In genomic region chr12:3252416-3252815, GRCh38 we compare ENCODE assay signal across 11 cellular contexts.
A peak's percentile ranks its signal among the peaks of the same experiment; 100 is the strongest.
DNase-seq lines count a peak whose midpoint lies in the region; ATAC-seq, FAIRE-seq and TF ChIP-seq lines count a peak whose summit lies in the region.
"Had no signal": no experiment of that assay in that cellular context is flagged by ENCODE, and none has a peak within 500 bp of the region (broad histone marks: within the 10 kb centered on the region; RNA-seq: fewer than 3 reads in every experiment).

No MANE protein-coding gene starts in this region.

- intact Hi-C loops in heart right ventricle (cut with DNase I) (loop anchor here in 2 of 10 donors (5.0 to 10.0 kb wide), 2 partner anchors 48 to 50 kb away; no protein-coding TSS in a partner anchor), posterior vena cava (cut with DNase I) (no loop called here)

- peak; percentile 50 to 68 (median 60) for ATAC-seq in heart right ventricle
- no peak for ATAC-seq in HG03354 (IDR thresholded peaks at IDR 0.05; ENCODE audit: poor library complexity, severe bottlenecking, unreplicated experiment)
- ATAC-seq in GM19452 (IDR thresholded peaks at IDR 0.05; ENCODE audit: unreplicated experiment), result no peak
- ATAC-seq in GM21786 (IDR thresholded peaks at IDR 0.05; ENCODE audit: unreplicated experiment), result no peak
- ATAC-seq: activated T-helper 17 cell treated with anti-CD3 and anti-CD28 coated beads, Interleukin-2, amount 50 U/mL, for 72 hours had no signal

- H3K4me2 ChIP-seq in astrocyte (ENCODE audit: low read length), result no peak overlapping the region

- no peaks in the 10 kb centered on the region for H3K27me3 ChIP-seq in astrocyte (ENCODE audit: insufficient read depth, low read length)
- no peaks in the 10 kb centered on the region for H3K27me3 ChIP-seq in heart right ventricle

- H3K4me1 Mint-ChIP-seq in astrocyte (ENCODE audit: low read depth, unreplicated experiment), result no peaks in the 10 kb centered on the region

- peaks cover 6% of the 10 kb centered on the region for H3K9me3 Mint-ChIP-seq in astrocyte (ENCODE audit: unreplicated experiment)
- H3K9me3 Mint-ChIP-seq: activated T-helper 17 cell treated with anti-CD3 and anti-CD28 coated beads, Interleukin-2, amount 50 U/mL, for 72 hours had no signal

- H3K36me3 ChIP-seq in astrocyte (ENCODE audit: insufficient read depth, low read length), result no peaks in the 10 kb centered on the region
- H3K36me3 ChIP-seq in heart right ventricle, result no peaks in the 10 kb centered on the region

- H3K27me3 Mint-ChIP-seq in astrocyte (ENCODE audit: low read depth, unreplicated experiment), result peaks cover 16% of the 10 kb centered on the region

- no peak for FAIRE-seq in astrocyte (lab: Jason Lieb, UNC)
- FAIRE-seq: GM12892 had no signal

- no peaks in the 10 kb centered on the region for H3K9me3 ChIP-seq in astrocyte (ENCODE audit: insufficient read depth, low read depth, low read length)
- H3K9me3 ChIP-seq in heart right ventricle, result no peaks in the 10 kb centered on the region

- no peak overlapping the region for H3K4me3 Mint-ChIP-seq in astrocyte (ENCODE audit: unreplicated experiment)
- H3K4me3 Mint-ChIP-seq: activated T-helper 17 cell treated with anti-CD3 and anti-CD28 coated beads, Interleukin-2, amount 50 U/mL, for 72 hours; CD14-positive monocyte had no signal

- H3K9ac ChIP-seq in astrocyte (ENCODE audit: low read length), result no peak overlapping the region

- DNase-seq in C1 segment of cervical spinal cord (lab: John Stamatoyannopoulos, UW) (peak in 13 of 14 donors; percentile 11 to 98 (median 58)), astrocyte (ENCODE audit: low read depth) (peak; percentile 10), heart right ventricle (peak; percentile 81 to 93), posterior vena cava (ENCODE audit: low spot score) (peak; percentile 94)
- no peak for DNase-seq in stimulated activated naive CD4-positive, alpha-beta T cell treated with Interleukin-2 at 50 U/mL for 16 hours (lab: John Stamatoyannopoulos, UW)

- H3K4me1 ChIP-seq in astrocyte (ENCODE audit: insufficient read depth, low read length), result no peaks in the 10 kb centered on the region
- H3K4me1 ChIP-seq in heart right ventricle, result peaks cover 62 to 100% (median 87%) of the 10 kb centered on the region in 9 donors

- WGBS in heart right ventricle, 2 donors, result 31 to 36% methylated on average over 12 of the region's 12 CpGs

- TF ChIP-seq CTCF in astrocyte (IDR thresholded peaks at IDR 0.05; ENCODE audit: insufficient read depth, low read depth, low read length) (no peak), heart right ventricle (IDR thresholded peaks at IDR 0.05) (no peak)

- H3K27ac ChIP-seq in astrocyte (ENCODE audit: low read depth, low read length) (no peak overlapping the region), heart right ventricle (peak overlapping the region; percentile 76 to 99 (median 89))

- no peak overlapping the region for H2AFZ ChIP-seq in astrocyte (ENCODE audit: low read depth, low read length)

- H3K79me2 ChIP-seq in astrocyte (ENCODE audit: insufficient read depth, low read length), result no peaks in the 10 kb centered on the region

- peaks cover 53% of the 10 kb centered on the region for H4K20me1 ChIP-seq in astrocyte (ENCODE audit: insufficient read depth, low read length)

- H3K4me3 ChIP-seq in astrocyte (ENCODE audit: insufficient read depth, low read depth, low read length) (no peak overlapping the region), heart right ventricle (peak overlapping the region in 1 of 10 donors; percentile 0)

- peaks cover 14% of the 10 kb centered on the region for H3K36me3 Mint-ChIP-seq in astrocyte (ENCODE audit: low read depth, unreplicated experiment)
- H3K36me3 Mint-ChIP-seq: CD14-positive monocyte had no signal

- no peak overlapping the region for H3K27ac Mint-ChIP-seq in astrocyte (ENCODE audit: unreplicated experiment)
- H3K27ac Mint-ChIP-seq: activated T-helper 17 cell treated with anti-CD3 and anti-CD28 coated beads, Interleukin-2, amount 50 U/mL, for 72 hours; CD14-positive monocyte had no signal

Comparison
In these comparisons a context has a peak if more than half of its experiments do, and no peak if none do; other contexts are left out.
1. ATAC-seq: peak in heart right ventricle (8 of 8); none in HG03354 (single experiment), GM19452 (single experiment) and GM21786 (single experiment).